10 cellular contexts compared by ENCODE assay signal in the genomic region with DNA sequence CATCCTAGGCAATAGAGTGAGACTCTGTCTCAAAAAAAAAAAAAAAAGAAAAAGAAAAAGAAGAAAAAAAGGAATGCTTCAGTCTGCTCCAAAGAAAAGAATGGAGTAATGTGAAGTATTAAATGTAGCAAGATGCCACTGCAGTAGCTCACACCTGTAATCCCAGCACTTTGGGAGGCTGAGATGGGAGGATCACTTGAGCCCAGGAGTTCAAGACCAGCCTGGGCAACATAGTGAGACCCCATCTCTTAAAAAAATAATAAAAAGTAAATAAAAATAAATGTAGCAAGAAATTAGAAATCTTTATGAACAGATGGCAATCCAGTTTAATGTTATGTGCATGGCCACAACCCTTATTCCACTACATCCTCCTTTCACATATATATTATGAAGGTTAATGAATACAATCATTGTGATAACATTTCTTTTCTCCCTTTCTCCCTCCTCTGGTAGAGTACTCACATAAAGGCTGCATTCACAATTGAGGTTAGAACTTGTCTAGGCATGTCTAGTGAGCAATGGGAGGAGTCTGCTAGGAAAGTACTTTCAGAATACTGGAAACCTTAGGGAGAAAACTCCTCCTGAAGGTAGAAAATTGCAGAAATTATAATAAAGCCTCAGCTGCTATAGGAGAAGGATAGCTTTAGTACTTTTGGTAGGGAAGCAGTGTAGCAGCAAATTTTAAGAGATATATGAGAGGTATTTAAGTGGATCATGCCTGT. TPM values are rescaled to one million over a fixed set of nuclear protein-coding genes. Genes with fewer than 3 reads are reported as not detected.
DNase-seq lines count a peak whose midpoint lies in the region; ATAC-seq and TF ChIP-seq lines count a peak whose summit lies in the region.
"Had no signal": no experiment of that assay in that cellular context is flagged by ENCODE, and none has a peak within 500 bp of the region (broad histone marks: within the 10 kb centered on the region; RNA-seq: fewer than 3 reads in every experiment).

No MANE protein-coding gene starts in this region.

- no peaks in the 10 kb centered on the region for H3K36me3 ChIP-seq in IMR-90 (ENCODE audit: control insufficient read depth, insufficient read depth, low read length)
- no peaks in the 10 kb centered on the region for H3K36me3 ChIP-seq in brain microvascular endothelial cell (replicated peaks)
- no peaks in the 10 kb centered on the region for H3K36me3 ChIP-seq in mucosa of rectum (ENCODE audit: control insufficient read depth in 2 of 2, insufficient read depth in 2 of 2, low read length in 2 of 2)
- H3K36me3 ChIP-seq in H7 (replicated peaks; ENCODE audit: control insufficient read depth, insufficient read depth, low read length) = no peaks in the 10 kb centered on the region
- H3K36me3 ChIP-seq: SJSA1, tibial nerve had no signal

- POLR2A ChIA-PET in IMR-90 (lab: Charles Lee; ENCODE audit: unreplicated experiment) = interaction anchor here (0.7 kb wide), 1 partner anchor 572 kb away, joined by 4 read pairs; no protein-coding TSS in a partner anchor

- H4K8ac ChIP-seq in IMR-90 (ENCODE audit: low read depth in 2 of 2, low read length in 2 of 2) = peak overlapping the region; percentile 84 to 94

- peak overlapping the region; percentile 96 for H2BK120ac ChIP-seq in IMR-90 (ENCODE audit: low read depth, low read length)

- peak overlapping the region; percentile 89; the same call in 1 of the 3 replicates for H2BK15ac ChIP-seq in IMR-90 (ENCODE audit: low read depth, low read length)

- peak overlapping the region; percentile 85 for H2AK9ac ChIP-seq in IMR-90 (replicated peaks; ENCODE audit: low read depth, low read length, poor library complexity)

- H2BK5ac ChIP-seq in IMR-90 (ENCODE audit: low read depth, low read length, poor library complexity, severe bottlenecking) = peak overlapping the region; percentile 99

- peaks cover 14% of the 10 kb centered on the region for H3K9me1 ChIP-seq in IMR-90 (ENCODE audit: insufficient read depth, low read length)

- H3K4me1 ChIP-seq in IMR-90 (ENCODE audit: control insufficient read depth, insufficient read depth, low read length) (peaks cover 7% of the 10 kb centered on the region; the same call in 1 of the 2 replicates), mucosa of rectum (ENCODE audit: control insufficient read depth in 2 of 2, insufficient read depth in 2 of 2, low read length in 2 of 2) (peaks cover 0 to 4% of the 10 kb centered on the region in 2 donors)
- H3K4me1 ChIP-seq: tibial nerve had no signal

- peak; percentile 38; the same call in 1 of the 2 replicates for TF ChIP-seq POLR2A in IMR-90 (IDR thresholded peaks at IDR 0.05; ENCODE audit: low read depth, low read length)

- in situ Hi-C loops in IMR-90 (cut with MboI; ENCODE audit: low sequenced_read_pairs) (no loop called here), brain microvascular endothelial cell (cut with HindIII; ENCODE audit: low pct_ligation_motif_present, low sequenced_read_pairs) (no loop called here)

- H3K79me1 ChIP-seq in IMR-90 (ENCODE audit: low read depth in 1 of 2, low read length in 2 of 2) = peaks cover 0 to 10% of the 10 kb centered on the region in 2 experiments; a peak in 2 of 4 replicates

- dilution Hi-C loops in IMR-90 (cut with HindIII; ENCODE audit: low sequenced_read_pairs, unreplicated experiment) = no loop called here

- peak overlapping the region; percentile 95 for H2AK5ac ChIP-seq in IMR-90 (ENCODE audit: low read depth, low read length)

- H3K9me3 ChIP-seq in IMR-90 (ENCODE audit: control insufficient read depth, insufficient read depth, low read length) (no peaks in the 10 kb centered on the region), mucosa of rectum (ENCODE audit: control insufficient read depth in 2 of 2, low read length in 2 of 2) (no peaks in the 10 kb centered on the region)
- H3K9me3 ChIP-seq: SJSA1, tibial nerve had no signal

- H3K9ac ChIP-seq in IMR-90 (ENCODE audit: low read depth, low read length) (no peak overlapping the region; the same call in 1 of the 2 replicates), mucosa of rectum (ENCODE audit: low read depth in 1 of 2, low read length in 2 of 2) (no peak overlapping the region)

- ATAC-seq in IMR-90 (ENCODE audit: low read depth) (peak; percentile 84), GM21529 (IDR thresholded peaks at IDR 0.05; ENCODE audit: unreplicated experiment) (no peak), HG03439 (IDR thresholded peaks at IDR 0.05; ENCODE audit: unreplicated experiment) (no peak)

- no peak overlapping the region for H2AFZ ChIP-seq in IMR-90 (replicated peaks; ENCODE audit: low read length, poor library complexity)

- H3K4me3 ChIP-seq in IMR-90 (ENCODE audit: insufficient read depth, low read depth, low read length) (no peak overlapping the region), brain microvascular endothelial cell (ENCODE audit: low read depth, low read length) (no peak overlapping the region), mucosa of rectum (ENCODE audit: low read length in 2 of 2) (peak overlapping the region in 1 of 2 donors; percentile 13), H7 (ENCODE audit: insufficient read depth, low read depth, low read length) (no peak overlapping the region)
- H3K4me3 ChIP-seq: SJSA1, tibial nerve had no signal

- intact Hi-C loops in IMR-90 (cut with micrococcal nuclease) = no loop called here

- H2BK20ac ChIP-seq in IMR-90 (ENCODE audit: low read depth, low read length) = peak overlapping the region; percentile 95

- peak overlapping the region; percentile 95 for H3K14ac ChIP-seq in IMR-90 (replicated peaks; ENCODE audit: low read depth, low read length)

- H4K91ac ChIP-seq in IMR-90 (ENCODE audit: insufficient read depth, low read depth, low read length) = peak overlapping the region; percentile 90

- H4K5ac ChIP-seq in IMR-90 (ENCODE audit: low read depth, low read length) = peak overlapping the region; percentile 80

- BruUV-seq in IMR-90 (replicated peaks; lab: Mats Ljungman, UMichigan) = TSS peak; percentile 90

- H3K27me3 ChIP-seq in IMR-90 (ENCODE audit: control insufficient read depth, insufficient read depth, low read length) (no peaks in the 10 kb centered on the region), brain microvascular endothelial cell (replicated peaks) (no peaks in the 10 kb centered on the region), mucosa of rectum (ENCODE audit: control insufficient read depth in 2 of 2, insufficient read depth in 2 of 2, low read length in 2 of 2) (no peaks in the 10 kb centered on the region), H7 (ENCODE audit: control insufficient read depth, insufficient read depth, low read length) (no peaks in the 10 kb centered on the region)
- H3K27me3 ChIP-seq: SJSA1, tibial nerve had no signal

- H3K27ac ChIP-seq in IMR-90 (ENCODE audit: insufficient read depth, low read length) (peak overlapping the region; percentile 82; the same call in 1 of the 2 replicates), brain microvascular endothelial cell (peak overlapping the region; percentile 63), mucosa of rectum (ENCODE audit: low read depth in 2 of 2, low read length in 2 of 2) (peak overlapping the region; percentile 53 to 66)
- H3K27ac ChIP-seq: SJSA1, tibial nerve had no signal

- no peaks in the 10 kb centered on the region for H4K20me1 ChIP-seq in IMR-90 (ENCODE audit: insufficient read depth, low read length)

- TF ChIP-seq CTCF in IMR-90 (conservative IDR thresholded peaks at IDR 0.05; ENCODE audit: low read depth, low read length) = no peak
- no peak for TF ChIP-seq CTCF in brain microvascular endothelial cell (IDR thresholded peaks at IDR 0.05; ENCODE audit: low read depth, low read length, missing control alignments)

- peak overlapping the region; percentile 96 for H3K18ac ChIP-seq in IMR-90 (ENCODE audit: low read depth, low read length)

- TF ChIP-seq RAD21 in IMR-90 (IDR thresholded peaks at IDR 0.05; ENCODE audit: low read length) = no peak

- DNase-seq in NCI-H1105 treated with DMSO at 0.1 percent for 48 hours (lab: John Stamatoyannopoulos, UW) (peak; percentile 13), NCI-H1105 (lab: John Stamatoyannopoulos, UW) (no peak), IMR-90 (peak; percentile 84), brain microvascular endothelial cell (peak; percentile 68), H7 (no peak)

- H3K23ac ChIP-seq in IMR-90 (ENCODE audit: low read depth, low read length) = peak overlapping the region; percentile 93; the same call in 1 of the 2 replicates

- H3K4me2 ChIP-seq in IMR-90 (ENCODE audit: low read depth, low read length) = no peak overlapping the region

- H3K56ac ChIP-seq in IMR-90 (ENCODE audit: extremely low read depth, insufficient read depth, low read length) = peak overlapping the region; percentile 64; the same call in 1 of the 2 replicates

- CTCF ChIA-PET in IMR-90 (lab: Yijun Ruan, JAX) = interaction anchor here (0.7 kb wide), 1 partner anchor 24 kb away, joined by 3 read pairs; no protein-coding TSS in a partner anchor

- peak overlapping the region; percentile 98 for H3K4ac ChIP-seq in IMR-90 (ENCODE audit: low read depth, low read length)

TF ChIP-seq in IMR-90, 13 proteins besides CTCF, POLR2A, EP300 and RAD21:
- no peak for TF ChIP-seq RFX5 (IDR thresholded peaks at IDR 0.05; ENCODE audit: low read depth, low read length)
- TF ChIP-seq MXI1 (IDR thresholded peaks at IDR 0.05; ENCODE audit: borderline replicate concordance, low read depth, low read length) = no peak
- TF ChIP-seq BHLHE40 (IDR thresholded peaks at IDR 0.05; ENCODE audit: low read depth, low read length) = no peak
- no peak for TF ChIP-seq CHD1 (IDR thresholded peaks at IDR 0.05; ENCODE audit: low read depth, low read length)
- no peak for TF ChIP-seq MAZ (IDR thresholded peaks at IDR 0.05; ENCODE audit: borderline replicate concordance, low read depth, low read length)
- no peak for TF ChIP-seq MAFK (IDR thresholded peaks at IDR 0.05; ENCODE audit: low read depth, low read length)

RNA-seq across cellular contexts. Expression of a gene that starts 20.4 kb away (rescaled TPM):
- 0.36 and 0.56 TPM in 2 replicates for total RNA-seq in IMR-90 (2012; rRNA removed)
- polyA plus RNA-seq in IMR-90 (2012; rRNA removed) = 0.26 and 0.36 TPM in 2 replicates
- polyA plus RNA-seq in IMR-90 (2012; cell fraction: cytosol; rRNA removed) = 0.22 and 0.39 TPM in 2 replicates
- 0.11 and 0.18 TPM in 2 replicates for polyA plus RNA-seq in IMR-90 (2012; cell fraction: nucleus; rRNA removed; ENCODE audit: low replicate concordance)
- total RNA-seq in H7 (2014; rRNA removed; shearing (Covaris generic)) = 0.10 and 0.15 TPM in 2 replicates

RNA-seq across cellular contexts. Expression of a gene that starts 20.5 kb away (rescaled TPM):
- total RNA-seq in IMR-90 (2012; rRNA removed) = 38.9 and 88.0 TPM in 2 replicates
- polyA plus RNA-seq in IMR-90 (2012; rRNA removed) = 12.0 and 14.5 TPM in 2 replicates
- polyA plus RNA-seq in IMR-90 (2012; cell fraction: cytosol; rRNA removed) = 2.1 and 2.9 TPM in 2 replicates
- polyA plus RNA-seq in IMR-90 (2012; cell fraction: nucleus; rRNA removed; ENCODE audit: low replicate concordance) = 2.0 and 15.2 TPM in 2 replicates
- 25.5 and 53.6 TPM in 2 replicates for total RNA-seq in H7 (2014; rRNA removed; shearing (Covaris generic))

RNA-seq across cellular contexts. Expression of a gene that starts 24.9 kb away (rescaled TPM):
- total RNA-seq in IMR-90 (2012; rRNA removed) = 21.9 and 41.4 TPM in 2 replicates
- polyA plus RNA-seq in IMR-90 (2012; rRNA removed) = 11.7 and 12.7 TPM in 2 replicates
- polyA plus RNA-seq in IMR-90 (2012; cell fraction: cytosol; rRNA removed) = 1.2 and 1.5 TPM in 2 replicates
- polyA plus RNA-seq in IMR-90 (2012; cell fraction: nucleus; rRNA removed; ENCODE audit: low replicate concordance) = 0.53 and 6.8 TPM in 2 replicates
- 37.5 and 47.2 TPM in 2 replicates for total RNA-seq in H7 (2014; rRNA removed; shearing (Covaris generic))

Comparison
In these comparisons a context has a peak if more than half of its experiments do, and no peak if none do; other contexts are left out.
1. DNase-seq: peak in NCI-H1105 treated with DMSO at 0.1 percent for 48 hours (single experiment), IMR-90 (single experiment) and brain microvascular endothelial cell (single experiment); none in NCI-H1105 (single experiment) and H7 (single experiment).
2. Peak in every context shown above with its lines, with median percentiles within 50 percentile points of each other: H3K27ac ChIP-seq.